Comparison of ENCODE assay signal across 8 cellular contexts in genomic region chr13:99307247-99307646, GRCh38. TPM values are rescaled to one million over a fixed set of nuclear protein-coding genes. Genes with fewer than 3 reads are reported as not detected.
DNase-seq lines count a peak whose midpoint lies in the region; ATAC-seq, FAIRE-seq and TF ChIP-seq lines count a peak whose summit lies in the region.

GPR183 (minus strand) TSS chr13:99307399; CDS start chr13:99296145, 11,254 bp downstream.

- no peak for TF ChIP-seq CTCF in MCF 10A (IDR thresholded peaks at IDR 0.05; ENCODE audit: unreplicated experiment)

- no peaks in the 10 kb centered on the region for H3K27me3 ChIP-seq in mononuclear cell (ENCODE audit: insufficient read depth, low read length)

- BruUV-seq in MCF 10A (replicated peaks; lab: Mats Ljungman, UMichigan), result no TSS peak

- FAIRE-seq in GM12891 (lab: Jason Lieb, UNC), result peak; percentile 86

- H3K27me3 Mint-ChIP-seq in IgD-negative memory B cell, result no peaks in the 10 kb centered on the region
- H3K27me3 Mint-ChIP-seq in MCF 10A (ENCODE audit: insufficient read depth, unreplicated experiment), result no peaks in the 10 kb centered on the region

- intact Hi-C loops in MCF 10A (cut with micrococcal nuclease), result no loop called here

- peak; percentile 96 for TF ChIP-seq POLR2A in GM12891 (IDR thresholded peaks at IDR 0.05; ENCODE audit: low read depth, low read length)

- H3K9me3 Mint-ChIP-seq in IgD-negative memory B cell (no peaks in the 10 kb centered on the region), MCF 10A (ENCODE audit: unreplicated experiment) (no peaks in the 10 kb centered on the region)

- peak within 1 kb of the TSS; percentile 85 to 93 (median 89) for H3K27ac Mint-ChIP-seq in IgD-negative memory B cell
- H3K27ac Mint-ChIP-seq in MCF 10A (ENCODE audit: low read depth, unreplicated experiment), result peak within 1 kb of the TSS; percentile 42

- no peak for DNase-seq in GM12891 (ENCODE audit: insufficient read length, low spot score)
- no peak for DNase-seq in MCF 10A (ENCODE audit: unreplicated experiment)
- no peak for DNase-seq in SHP77 treated with DMSO at 0.1 percent for 48 hours (lab: John Stamatoyannopoulos, UW)
- DNase-seq in hypothalamus (lab: John Stamatoyannopoulos, UW), result no peak
- no peak for DNase-seq in activated CD4-positive, alpha-beta T cell treated with anti-CD3 and anti-CD28 coated beads, Interleukin-2, amount 50 U/mL, for 1 hour

- POLR2A ChIA-PET in MCF 10A (lab: Yijun Ruan, JAX), result interaction anchor here (0.6 to 1.1 kb wide), 2 partner anchors 21 to 24 kb away, joined by 3 to 6 read pairs; no protein-coding TSS in a partner anchor

- H3K4me1 ChIP-seq in mononuclear cell (ENCODE audit: insufficient read depth, low read length), result peaks cover 77% of the 10 kb centered on the region

- H3K9me3 ChIP-seq in mononuclear cell (ENCODE audit: low read depth, low read length), result no peaks in the 10 kb centered on the region

- peak within 1 kb of the TSS; percentile 40 for H3K4me3 ChIP-seq in mononuclear cell (ENCODE audit: low read length)

- CTCF ChIA-PET in MCF 10A (lab: Yijun Ruan, JAX), result interaction anchor here (0.7 kb wide), 2 partner anchors 15 to 74 kb away, joined by 3 to 4 read pairs; no protein-coding TSS in a partner anchor

- H3K4me1 Mint-ChIP-seq in IgD-negative memory B cell, result peaks cover 45 to 60% (median 47%) of the 10 kb centered on the region in 3 donors
- H3K4me1 Mint-ChIP-seq in MCF 10A (ENCODE audit: insufficient read depth, unreplicated experiment), result peaks cover 6% of the 10 kb centered on the region

- peak; percentile 68 for ATAC-seq in GM21717 (IDR thresholded peaks at IDR 0.05; ENCODE audit: unreplicated experiment)

- H3K36me3 Mint-ChIP-seq in IgD-negative memory B cell (peaks cover 26% of the 10 kb centered on the region), MCF 10A (ENCODE audit: insufficient read depth, unreplicated experiment) (peaks cover 16% of the 10 kb centered on the region)

- peak within 1 kb of the TSS; percentile 88 to 98 (median 94) for H3K4me3 Mint-ChIP-seq in IgD-negative memory B cell
- H3K4me3 Mint-ChIP-seq in MCF 10A (ENCODE audit: unreplicated experiment), result no peak within 1 kb of the TSS

TF ChIP-seq in GM12891, 5 proteins besides CTCF, POLR2A, EP300 and RAD21:
- TF ChIP-seq SPI1 (IDR thresholded peaks at IDR 0.05; ENCODE audit: low read depth, low read length) (peak; percentile 55), TAF1 (IDR thresholded peaks at IDR 0.05; ENCODE audit: low read depth, low read length) (peak; percentile 86), POU2F2 (IDR thresholded peaks at IDR 0.05; ENCODE audit: low read depth, low read length) (no peak), PAX5 (IDR thresholded peaks at IDR 0.05; ENCODE audit: insufficient read depth, low read length, severe bottlenecking) (no peak), POLR2AphosphoS5 (IDR thresholded peaks at IDR 0.05; ENCODE audit: low read depth, low read length) (peak; percentile 94)

RNA-seq across cellular contexts. Expression of gene GPR183, which starts in this region (rescaled TPM):
- 61.8 TPM for polyA plus RNA-seq in GM12891 (2012; ENCODE audit: low read depth, missing spikeins)
- 494 TPM for polyA plus RNA-seq in IgD-negative memory B cell
- not detected in 2 replicates for total RNA-seq in MCF 10A (2022)
- 991 TPM for total RNA-seq in mononuclear cell

Comparison
In these comparisons a context has a peak if more than half of its experiments do, and no peak if none do; other contexts are left out.
1. RNA of gene GPR183 (total RNA-seq): 991 TPM in mononuclear cell (single experiment); not detected in MCF 10A; every median in the first group is over 100 times any median in the second.